Comparison of ENCODE assay signal across 8 cellular contexts in the genomic region with DNA sequence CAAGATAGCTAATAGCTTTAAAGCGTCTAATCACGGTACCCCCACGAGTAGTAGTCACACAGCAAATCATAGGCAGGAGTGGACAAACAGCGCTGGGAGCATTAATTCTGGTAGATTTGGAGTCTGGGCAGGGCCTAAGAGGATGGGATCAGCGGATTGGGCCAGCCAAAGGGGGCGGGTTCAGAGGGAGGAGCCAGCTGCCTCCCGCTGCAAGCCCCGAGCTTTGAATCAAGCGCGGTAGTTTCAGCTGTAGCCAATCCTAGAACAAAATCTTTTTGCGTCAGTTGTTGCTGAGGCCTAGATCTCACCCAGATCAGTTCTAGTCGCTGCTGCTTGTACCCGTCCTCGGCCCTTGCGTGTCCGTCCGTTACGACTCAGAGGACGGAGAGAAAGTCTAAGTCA. TPM values are rescaled to one million over a fixed set of nuclear protein-coding genes. Genes with fewer than 3 reads are reported as not detected.
A peak's percentile ranks its signal among the peaks of the same experiment; 100 is the strongest.
DNase-seq lines count a peak whose midpoint lies in the region; ATAC-seq and TF ChIP-seq lines count a peak whose summit lies in the region.

No MANE protein-coding gene starts in this region.

- CTCF ChIA-PET in BJ (lab: Yijun Ruan, JAX) = interaction anchor here (1.2 to 7.1 kb wide), 3 partner anchors 13 to 565 kb away, joined by 3 to 66 read pairs (median 9); no protein-coding TSS in a partner anchor

- intact Hi-C loops in dorsolateral prefrontal cortex (cut with DNase I) = loop anchor here (1.0 to 5.0 kb wide), 4 partner anchors 104 to 571 kb away; partner anchors contain the start of genes HECTD3 (in 1 of the 2), IPP (in 1 of the 2), MAST2 (in 1 of the 2) and UROD (in 1 of the 2)

- no peaks in the 10 kb centered on the region for H3K9me3 ChIP-seq in liver (ENCODE audit: control insufficient read depth in 4 of 4, low read length in 3 of 4)

- DNase-seq in BJ (ENCODE audit: low read depth) (peak; percentile 91), NCI-H526 treated with DMSO at 0.1 percent for 48 hours (lab: John Stamatoyannopoulos, UW) (peak; percentile 99), dorsolateral prefrontal cortex (peak; percentile 84 to 97 (median 96))
- DNase-seq in activated CD4-positive, alpha-beta T cell treated with anti-CD3 and anti-CD28 coated beads, Interleukin-2, amount 50 U/mL, for 24 hours (ENCODE audit: low read depth in 1 of 2, low spot score in 1 of 2) = peak; percentile 82 to 91
- DNase-seq in stimulated activated CD4-positive, alpha-beta T cell treated with anti-CD3 and anti-CD28 coated beads, Interleukin-4, amount 100 ng/mL, for 24 hours = peak; percentile 95

- H3K27me3 ChIP-seq in BJ (ENCODE audit: control insufficient read depth, insufficient read depth, low read length) (no peaks in the 10 kb centered on the region), dorsolateral prefrontal cortex (no peaks in the 10 kb centered on the region), liver (ENCODE audit: control insufficient read depth in 4 of 4, insufficient read depth in 4 of 4, low read length in 3 of 4) (no peaks in the 10 kb centered on the region)

- WGBS in liver = under 1% methylated on average over 19 of the region's 19 CpGs

- TF ChIP-seq CTCF in BJ (IDR thresholded peaks at IDR 0.05; ENCODE audit: insufficient read depth, low read depth, low read length) = no peak
- TF ChIP-seq CTCF in dorsolateral prefrontal cortex (IDR thresholded peaks at IDR 0.05 in 54 of 56, conservative IDR thresholded peaks at IDR 0.05 in 2 of 56; ENCODE audit: low read depth in 1 of 56, partially characterized antibody in 56 of 56) = peak in 6 of 56 donors; percentile 14 to 36 (median 22)
- TF ChIP-seq CTCF in liver (IDR thresholded peaks at IDR 0.05; ENCODE audit: low read depth, low read length, missing input control) = no peak

- H3K9ac ChIP-seq in liver (ENCODE audit: low read depth in 1 of 2, low read length in 2 of 2) = peak overlapping the region; percentile 6 to 70

- TF ChIP-seq RAD21 in liver (IDR thresholded peaks at IDR 0.05) = peak in 1 of 2 donors; percentile 17

- peak overlapping the region; percentile 100 for H3K4me3 ChIP-seq in BJ (ENCODE audit: low read depth, low read length)
- H3K4me3 ChIP-seq in dorsolateral prefrontal cortex = peak overlapping the region; percentile 63 to 100 (median 93)
- H3K4me3 ChIP-seq in liver (ENCODE audit: low read depth in 1 of 3, low read length in 3 of 3) = peak overlapping the region; percentile 74 to 88 (median 80)

- H3K4me1 ChIP-seq in liver (ENCODE audit: control insufficient read depth in 4 of 4, insufficient read depth in 4 of 4, low read length in 3 of 4) = peaks cover 9 to 23% (median 18%) of the 10 kb centered on the region in 4 donors

- ATAC-seq in GM19351 (IDR thresholded peaks at IDR 0.05; ENCODE audit: unreplicated experiment) (peak; percentile 73), HG03520 (IDR thresholded peaks at IDR 0.05; ENCODE audit: unreplicated experiment) (peak; percentile 77)

- H3K36me3 ChIP-seq in BJ (ENCODE audit: control insufficient read depth, insufficient read depth, low read length) (no peaks in the 10 kb centered on the region), liver (ENCODE audit: control insufficient read depth in 4 of 4, insufficient read depth in 3 of 4, low read depth in 1 of 4, low read length in 3 of 4) (no peaks in the 10 kb centered on the region)

- POLR2A ChIA-PET in BJ (lab: Charles Lee) = interaction anchor here (0.6 to 0.8 kb wide), 2 partner anchors 8 to 19 kb away, joined by 3 to 4 read pairs; no protein-coding TSS in a partner anchor

- H3K27ac ChIP-seq in dorsolateral prefrontal cortex (peak overlapping the region in 58 of 59 donors; percentile 23 to 96 (median 84)), liver (ENCODE audit: low read depth in 1 of 2, low read length in 2 of 2) (peak overlapping the region; percentile 71 to 93)

TF ChIP-seq in liver, 16 proteins besides CTCF, POLR2A, EP300 and RAD21:
- no peak for TF ChIP-seq JUND (IDR thresholded peaks at IDR 0.05)
- no peak for TF ChIP-seq RXRA (IDR thresholded peaks at IDR 0.05)
- TF ChIP-seq HNF4A (conservative IDR thresholded peaks at IDR 0.05) = no peak
- no peak for TF ChIP-seq TAF1 (conservative IDR thresholded peaks at IDR 0.05)
- TF ChIP-seq, protein P1, sequence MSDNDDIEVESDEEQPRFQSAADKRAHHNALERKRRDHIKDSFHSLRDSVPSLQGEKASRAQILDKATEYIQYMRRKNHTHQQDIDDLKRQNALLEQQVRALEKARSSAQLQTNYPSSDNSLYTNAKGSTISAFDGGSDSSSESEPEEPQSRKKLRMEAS (IDR thresholded peaks at IDR 0.05) = no peak
- TF ChIP-seq FOXA2 (IDR thresholded peaks at IDR 0.05) = no peak
- TF ChIP-seq ATF3 (IDR thresholded peaks at IDR 0.05) = no peak
- TF ChIP-seq SP1 (IDR thresholded peaks at IDR 0.05) = peak; percentile 65
- TF ChIP-seq EGR1 (IDR thresholded peaks at IDR 0.05; ENCODE audit: low read depth in 2 of 2) = no peak
- TF ChIP-seq, protein P2, sequence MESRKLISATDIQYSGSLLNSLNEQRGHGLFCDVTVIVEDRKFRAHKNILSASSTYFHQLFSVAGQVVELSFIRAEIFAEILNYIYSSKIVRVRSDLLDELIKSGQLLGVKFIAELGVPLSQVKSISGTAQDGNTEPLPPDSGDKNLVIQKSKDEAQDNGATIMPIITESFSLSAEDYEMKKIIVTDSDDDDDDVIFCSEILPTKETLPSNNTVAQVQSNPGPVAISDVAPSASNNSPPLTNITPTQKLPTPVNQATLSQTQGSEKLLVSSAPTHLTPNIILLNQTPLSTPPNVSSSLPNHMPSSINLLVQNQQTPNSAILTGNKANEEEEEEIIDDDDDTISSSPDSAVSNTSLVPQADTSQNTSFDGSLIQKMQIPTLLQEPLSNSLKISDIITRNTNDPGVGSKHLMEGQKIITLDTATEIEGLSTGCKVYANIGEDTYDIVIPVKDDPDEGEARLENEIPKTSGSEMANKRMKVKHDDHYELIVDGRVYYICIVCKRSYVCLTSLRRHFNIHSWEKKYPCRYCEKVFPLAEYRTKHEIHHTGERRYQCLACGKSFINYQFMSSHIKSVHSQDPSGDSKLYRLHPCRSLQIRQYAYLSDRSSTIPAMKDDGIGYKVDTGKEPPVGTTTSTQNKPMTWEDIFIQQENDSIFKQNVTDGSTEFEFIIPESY (IDR thresholded peaks at IDR 0.05) = peak; percentile 88
- TF ChIP-seq GABPA (IDR thresholded peaks at IDR 0.05 in 1 of 2, conservative IDR thresholded peaks at IDR 0.05 in 1 of 2) = no peak
TF ChIP-seq in liver: peak in this region for 2.

RNA-seq across cellular contexts. Expression of gene NASP, which starts 0.6 kb away (rescaled TPM):
- polyA plus RNA-seq in BJ (2011; rRNA removed) (42.0 and 43.9 TPM in 2 replicates), liver (10 to 100 TPM; 24.9 to 34.9 TPM)
- 25.7 TPM in 2 replicates for polyA minus RNA-seq in BJ (2011; rRNA and poly(A)+ RNA removed)
- total RNA-seq in dorsolateral prefrontal cortex (100 to 1,000 TPM in 41 of 120 experiments, 10 to 100 TPM in 79; 47.7 to 170 (median 91.5) TPM), liver (10 to 100 TPM; 44.4 to 74.9 TPM)

RNA-seq across cellular contexts. Expression of gene AKR1A1, which starts 32.6 kb away (rescaled TPM):
- polyA plus RNA-seq in BJ (2011; rRNA removed) (161 and 188 TPM in 2 replicates), liver (100 to 1,000 TPM; 195 to 253 TPM)
- 70.5 and 117 TPM in 2 replicates for polyA minus RNA-seq in BJ (2011; rRNA and poly(A)+ RNA removed)
- total RNA-seq in dorsolateral prefrontal cortex (100 to 1,000 TPM in 1 of 120 experiments, 10 to 100 TPM in 119; 34.4 to 104 (median 68.7) TPM), liver (100 to 1,000 TPM in 1 of 2 donors, 10 to 100 TPM in 1; 86.3 to 240 TPM)

RNA-seq across cellular contexts. Expression of gene CCDC17, which starts 40.6 kb away (rescaled TPM):
- polyA plus RNA-seq in BJ (2011; rRNA removed) (0.10 and 0.29 TPM in 2 replicates), liver (under 1 TPM; 0.30 to 0.57 TPM)
- polyA minus RNA-seq in BJ (2011; rRNA and poly(A)+ RNA removed) = 1.3 and 1.6 TPM in 2 replicates
- total RNA-seq in dorsolateral prefrontal cortex (1 to 10 TPM in 110 of 120 experiments, under 1 TPM in 10; 0.59 to 6.5 (median 2.2) TPM), liver (1 to 10 TPM in 1 of 2 donors, under 1 TPM in 1; 0.89 to 6.4 TPM)

Comparison
In these comparisons a context has a peak if more than half of its experiments do, and no peak if none do; other contexts are left out.
1. Peak in every context shown above with its lines: DNase-seq, ATAC-seq, H3K4me3 ChIP-seq and H3K27ac ChIP-seq.